In the genomic region with DNA sequence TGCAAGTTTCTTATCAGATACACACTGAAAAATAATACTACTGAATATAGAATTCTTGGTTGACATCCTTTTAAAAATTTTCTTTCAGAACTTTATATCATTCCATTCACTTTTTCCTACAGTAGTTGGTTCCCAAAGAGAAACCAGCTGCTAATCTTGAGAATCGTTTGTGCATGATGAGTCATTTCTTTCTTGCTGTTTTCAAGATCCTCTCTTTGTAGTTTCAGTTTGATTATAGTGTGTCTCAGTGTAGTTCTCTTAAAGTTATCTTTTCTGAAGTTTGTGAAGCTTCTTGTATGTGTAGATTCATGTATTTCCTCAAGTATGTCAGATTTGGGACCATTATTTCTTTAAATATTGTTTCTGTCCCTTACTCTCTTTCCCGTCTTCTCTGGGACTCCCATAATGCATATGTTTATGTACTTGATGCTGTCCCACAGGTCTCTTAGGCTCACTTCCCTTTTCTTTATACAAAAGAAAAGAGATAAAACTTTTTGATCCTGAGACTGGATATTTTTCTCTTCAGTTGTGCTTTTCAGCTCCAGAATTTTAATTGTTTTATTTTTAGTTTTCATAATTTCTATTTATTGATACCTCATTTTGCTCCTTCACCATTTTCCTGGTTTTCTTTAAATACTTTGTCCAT, we compare ENCODE assay signal across 12 cellular contexts.
DNase-seq lines count a peak whose midpoint lies in the region; ATAC-seq and TF ChIP-seq lines count a peak whose summit lies in the region.
"Had no signal": no experiment of that assay in that cellular context is flagged by ENCODE, and none has a peak within 500 bp of the region (broad histone marks: within the 10 kb centered on the region; RNA-seq: fewer than 3 reads in every experiment).

No MANE protein-coding gene starts in this region.

- peak; percentile 55 for ATAC-seq in HG02798 (IDR thresholded peaks at IDR 0.05; ENCODE audit: poor library complexity, unreplicated experiment)
- peak; percentile 71 for ATAC-seq in HG03457 (IDR thresholded peaks at IDR 0.05; ENCODE audit: unreplicated experiment)

- H3K4me3 ChIP-seq in BE2C (ENCODE audit: low read depth, low read length), result no peak overlapping the region
- H3K4me3 ChIP-seq: left ventricle myocardium inferior had no signal

- H3K36me3 ChIP-seq in BE2C, result no peaks in the 10 kb centered on the region
- H3K36me3 ChIP-seq: left ventricle myocardium inferior had no signal

- TF ChIP-seq CTCF in BE2C (IDR thresholded peaks at IDR 0.05; ENCODE audit: low read depth, low read length), result no peak

- H3K4me1 ChIP-seq in BE2C, result no peaks in the 10 kb centered on the region

- H3K27me3 ChIP-seq in BE2C, result no peaks in the 10 kb centered on the region

- no peaks in the 10 kb centered on the region for H3K9me3 ChIP-seq in BE2C

- DNase-seq in SIG-M5 treated with dmso at 0.1 percent for 504 hours (lab: John Stamatoyannopoulos, UW; ENCODE audit: unreplicated experiment) (peak; percentile 3), SIG-M5 (lab: John Stamatoyannopoulos, UW) (no peak), BE2C (no peak), T-helper 9 cell (no peak), DMS79 treated with DMSO at 0.1 percent for 48 hours (lab: John Stamatoyannopoulos, UW) (no peak), NCI-H526 treated with DMSO at 0.1 percent for 48 hours (lab: John Stamatoyannopoulos, UW) (no peak)
- DNase-seq: activated naive CD4-positive, alpha-beta T cell treated with anti-CD3 and anti-CD28 coated beads for 36 hours; KG1; left ventricle myocardium inferior; NCI-H2081 had no signal
